20 cellular contexts compared by ENCODE assay signal in genomic region chr4:6884341-6884870, GRCh38. TPM values are rescaled to one million over a fixed set of nuclear protein-coding genes. Genes with fewer than 3 reads are reported as not detected.
DNase-seq lines count a peak whose midpoint lies in the region; ATAC-seq and TF ChIP-seq lines count a peak whose summit lies in the region.
"Had no signal": no experiment of that assay in that cellular context is flagged by ENCODE, and none has a peak within 500 bp of the region (broad histone marks: within the 10 kb centered on the region; RNA-seq: fewer than 3 reads in every experiment).

No MANE protein-coding gene starts in this region.

- H2AFZ ChIP-seq in osteoblast (ENCODE audit: low read length), result no peak overlapping the region

- no peak overlapping the region for H3K4me3 ChIP-seq in fibroblast of villous mesenchyme (ENCODE audit: low read depth, low read length)
- H3K4me3 ChIP-seq in osteoblast (ENCODE audit: insufficient read depth, low read length), result no peak overlapping the region
- H3K4me3 ChIP-seq: body of pancreas, smooth muscle cell, tibial artery had no signal

- no peak for DNase-seq in activated T-cell treated with anti-CD3 and anti-CD28 coated beads, Interleukin-2, amount 50 U/mL, for 24 hours
- DNase-seq in activated T-cell treated with anti-CD3 and anti-CD28 coated beads, Interleukin-2, amount 50 U/mL, for 4 hours, result no peak
- DNase-seq in NCI-H69 (lab: John Stamatoyannopoulos, UW) (peak; percentile 0), fibroblast of villous mesenchyme (ENCODE audit: low read depth) (peak; percentile 68), osteoblast (ENCODE audit: insufficient read length, low spot score, missing footprints) (peak; percentile 54), NCI-H1092 treated with DMSO at 0.1 percent for 48 hours (lab: John Stamatoyannopoulos, UW) (no peak), NCI-H526 (lab: John Stamatoyannopoulos, UW) (no peak)
- DNase-seq: activated CD4-positive, alpha-beta T cell treated with anti-CD3 and anti-CD28 coated beads, Interleukin-2, amount 10 ng/mL, durations not matched to agents 7 days and 5 days; activated effector memory CD4-positive, alpha-beta T cell treated with Interleukin-2 at 50 U/mL for 16 hours; body of pancreas; NCI-H1417 treated with DMSO at 0.1 percent for 48 hours; NCI-H524 treated with DMSO at 0.1 percent for 48 hours; stimulated activated CD4-positive, alpha-beta T cell treated with anti-CD3 and anti-CD28 coated beads, Interleukin-4, amount 100 ng/mL, for 24 hours; T-helper 17 cell; tibial artery had no signal

- no peak overlapping the region for H3K4me3 Mint-ChIP-seq in activated T-cell treated with anti-CD3 and anti-CD28 coated beads, Interleukin-2, amount 50 U/mL, for 24 hours
- H3K4me3 Mint-ChIP-seq in activated T-cell treated with anti-CD3 and anti-CD28 coated beads, Interleukin-2, amount 50 U/mL, for 4 hours, result no peak overlapping the region
- H3K4me3 Mint-ChIP-seq: activated CD4-positive, alpha-beta T cell treated with anti-CD3 and anti-CD28 coated beads, Interleukin-2, amount 10 ng/mL, durations not matched to agents 7 days and 5 days; stimulated activated naive CD8-positive, alpha-beta T cell treated with anti-CD3 and anti-CD28 coated beads, Interleukin-15, Interleukin-2, amounts not matched to agents 100 ng/mL and 50 ng/mL, for 24 hours; T-helper 17 cell had no signal

- H3K4me1 Mint-ChIP-seq in activated T-cell treated with anti-CD3 and anti-CD28 coated beads, Interleukin-2, amount 50 U/mL, for 24 hours (ENCODE audit: low read depth), result peaks cover 2% of the 10 kb centered on the region
- H3K4me1 Mint-ChIP-seq in activated T-cell treated with anti-CD3 and anti-CD28 coated beads, Interleukin-2, amount 50 U/mL, for 4 hours (ENCODE audit: low read depth), result no peaks in the 10 kb centered on the region
- H3K4me1 Mint-ChIP-seq: activated CD4-positive, alpha-beta T cell treated with anti-CD3 and anti-CD28 coated beads, Interleukin-2, amount 10 ng/mL, durations not matched to agents 7 days and 5 days had no signal

- peak overlapping the region; percentile 35 for H3K27ac Mint-ChIP-seq in activated T-cell treated with anti-CD3 and anti-CD28 coated beads, Interleukin-2, amount 50 U/mL, for 24 hours
- H3K27ac Mint-ChIP-seq: activated CD4-positive, alpha-beta T cell treated with anti-CD3 and anti-CD28 coated beads, Interleukin-2, amount 10 ng/mL, durations not matched to agents 7 days and 5 days; stimulated activated naive CD8-positive, alpha-beta T cell treated with anti-CD3 and anti-CD28 coated beads, Interleukin-15, Interleukin-2, amounts not matched to agents 100 ng/mL and 50 ng/mL, for 24 hours had no signal

- no peak for ATAC-seq in activated T-cell treated with anti-CD3 and anti-CD28 coated beads, Interleukin-2, amount 50 U/mL, for 4 hours
- no peak for ATAC-seq in GM19351 (IDR thresholded peaks at IDR 0.05; ENCODE audit: unreplicated experiment)
- ATAC-seq: body of pancreas, left lobe of liver, T-helper 17 cell had no signal

- peaks cover 38% of the 10 kb centered on the region for H3K36me3 Mint-ChIP-seq in activated T-cell treated with anti-CD3 and anti-CD28 coated beads, Interleukin-2, amount 50 U/mL, for 24 hours (ENCODE audit: low read depth)
- peaks cover 28% of the 10 kb centered on the region for H3K36me3 Mint-ChIP-seq in activated T-cell treated with anti-CD3 and anti-CD28 coated beads, Interleukin-2, amount 50 U/mL, for 4 hours (ENCODE audit: insufficient read depth)

- no peak overlapping the region for H3K27ac ChIP-seq in osteoblast (ENCODE audit: low read depth, low read length)
- H3K27ac ChIP-seq: C4-2B had no signal

- no peaks in the 10 kb centered on the region for H3K9me3 ChIP-seq in osteoblast (ENCODE audit: low read depth, low read length)
- H3K9me3 ChIP-seq: body of pancreas, tibial artery had no signal

- TF ChIP-seq CTCF in fibroblast of villous mesenchyme (IDR thresholded peaks at IDR 0.05; ENCODE audit: insufficient read depth, low read depth, low read length) (no peak), osteoblast (IDR thresholded peaks at IDR 0.05; ENCODE audit: extremely low read depth, low read depth, low read length) (no peak)

- H3K36me3 ChIP-seq in osteoblast (ENCODE audit: insufficient read depth, low read length), result peaks cover 26% of the 10 kb centered on the region

- no peaks in the 10 kb centered on the region for H4K20me1 ChIP-seq in osteoblast (ENCODE audit: insufficient read depth, low read length)

- H3K79me2 ChIP-seq in osteoblast (ENCODE audit: insufficient read depth, low read length), result no peaks in the 10 kb centered on the region

- peaks cover 26% of the 10 kb centered on the region for H3K4me1 ChIP-seq in osteoblast (ENCODE audit: insufficient read depth, low read length)

- no peak overlapping the region for H3K4me2 ChIP-seq in osteoblast (ENCODE audit: insufficient read depth, low read length)
- H3K4me2 ChIP-seq: smooth muscle cell had no signal

- H3K27me3 ChIP-seq in osteoblast (ENCODE audit: insufficient read depth, low read length), result no peaks in the 10 kb centered on the region
- H3K27me3 ChIP-seq: body of pancreas, tibial artery had no signal

- no peaks in the 10 kb centered on the region for H3K27me3 Mint-ChIP-seq in activated T-cell treated with anti-CD3 and anti-CD28 coated beads, Interleukin-2, amount 50 U/mL, for 24 hours
- no peaks in the 10 kb centered on the region for H3K27me3 Mint-ChIP-seq in activated T-cell treated with anti-CD3 and anti-CD28 coated beads, Interleukin-2, amount 50 U/mL, for 4 hours (ENCODE audit: low read depth)
- H3K27me3 Mint-ChIP-seq: activated CD4-positive, alpha-beta T cell treated with anti-CD3 and anti-CD28 coated beads, Interleukin-2, amount 10 ng/mL, durations not matched to agents 7 days and 5 days; stimulated activated naive CD8-positive, alpha-beta T cell treated with anti-CD3 and anti-CD28 coated beads, Interleukin-15, Interleukin-2, amounts not matched to agents 100 ng/mL and 50 ng/mL, for 24 hours; T-helper 17 cell had no signal

- no peaks in the 10 kb centered on the region for H3K9me3 Mint-ChIP-seq in activated T-cell treated with anti-CD3 and anti-CD28 coated beads, Interleukin-2, amount 50 U/mL, for 24 hours
- no peaks in the 10 kb centered on the region for H3K9me3 Mint-ChIP-seq in activated T-cell treated with anti-CD3 and anti-CD28 coated beads, Interleukin-2, amount 50 U/mL, for 4 hours
- H3K9me3 Mint-ChIP-seq: activated CD4-positive, alpha-beta T cell treated with anti-CD3 and anti-CD28 coated beads, Interleukin-2, amount 10 ng/mL, durations not matched to agents 7 days and 5 days; stimulated activated naive CD8-positive, alpha-beta T cell treated with anti-CD3 and anti-CD28 coated beads, Interleukin-15, Interleukin-2, amounts not matched to agents 100 ng/mL and 50 ng/mL, for 24 hours had no signal

RNA-seq across cellular contexts. Expression of gene TBC1D14, which starts 25.2 kb away (rescaled TPM):
- 10 to 100 TPM; 39.8 to 45.7 (median 41.7) TPM for total RNA-seq in activated T-cell treated with anti-CD3 and anti-CD28 coated beads, Interleukin-2, amount 50 U/mL, for 4 hours
- 39.0 and 42.3 TPM in 2 replicates for total RNA-seq in fibroblast of villous mesenchyme
- total RNA-seq in osteoblast, result 39.4 and 42.1 TPM in 2 replicates

Comparison
In these comparisons a context has a peak if more than half of its experiments do, and no peak if none do; other contexts are left out.
1. DNase-seq: peak in NCI-H69 (single experiment), fibroblast of villous mesenchyme (single experiment) and osteoblast (single experiment); none in activated T-cell treated with anti-CD3 and anti-CD28 coated beads, Interleukin-2, amount 50 U/mL, for 24 hours (single experiment), activated T-cell treated with anti-CD3 and anti-CD28 coated beads, Interleukin-2, amount 50 U/mL, for 4 hours (single experiment), NCI-H1092 treated with DMSO at 0.1 percent for 48 hours (single experiment) and NCI-H526 (0 of 2).